ENCODE assay signal across 8 cellular contexts in the genomic region with DNA sequence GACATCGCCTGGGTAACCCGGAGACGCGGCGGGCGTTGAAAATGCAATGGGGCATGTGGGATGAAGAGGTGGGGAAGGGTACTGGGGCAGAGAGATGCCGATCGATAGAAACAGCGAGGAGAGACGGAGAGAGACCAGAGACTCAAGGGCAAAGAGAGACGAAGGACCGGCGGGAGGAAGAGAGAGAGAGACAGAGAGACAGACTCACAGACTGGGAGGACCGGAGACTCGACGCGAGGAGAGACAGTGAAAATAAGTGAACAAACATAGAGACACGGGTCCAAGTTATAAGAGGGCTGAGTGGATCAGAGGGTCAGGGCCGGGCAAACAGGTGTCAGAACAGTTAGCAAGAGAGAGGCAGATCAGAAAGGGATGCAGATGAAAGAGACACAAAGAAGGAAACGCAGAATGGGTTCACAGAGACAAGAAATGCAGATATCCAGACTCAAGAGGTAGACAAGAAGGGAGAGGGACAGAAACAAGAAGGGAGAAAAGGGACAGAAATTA. TPM values are rescaled to one million over a fixed set of nuclear protein-coding genes. Genes with fewer than 3 reads are reported as not detected.
DNase-seq lines count a peak whose midpoint lies in the region; ATAC-seq, FAIRE-seq and TF ChIP-seq lines count a peak whose summit lies in the region.

No MANE protein-coding gene starts in this region.

- no peaks in the 10 kb centered on the region for H3K9me3 Mint-ChIP-seq in activated CD4-positive, alpha-beta T cell treated with anti-CD3 and anti-CD28 coated beads for 36 hours (ENCODE audit: low read depth)
- no peaks in the 10 kb centered on the region for H3K9me3 Mint-ChIP-seq in activated naive CD8-positive, alpha-beta T cell treated with anti-CD3 and anti-CD28 coated beads, Interleukin-2, amount 50 U/mL, for 24 hours

- POLR2A ChIA-PET in activated CD4-positive, alpha-beta T cell treated with anti-CD3 and anti-CD28 coated beads for 36 hours (lab: Charles Lee): no interaction called here

- H3K27ac ChIP-seq in kidney (ENCODE audit: low read depth in 2 of 2, low read length in 2 of 2) (peak overlapping the region; percentile 99 to 100), substantia nigra (ENCODE audit: low read depth, low read length, poor library complexity, severe bottlenecking) (peak overlapping the region; percentile 100), aorta (ENCODE audit: low read depth in 1 of 2, low read length in 2 of 2) (peak overlapping the region in 1 of 2 donors; percentile 81)

- no peaks in the 10 kb centered on the region for H3K27me3 Mint-ChIP-seq in activated CD4-positive, alpha-beta T cell treated with anti-CD3 and anti-CD28 coated beads for 36 hours
- H3K27me3 Mint-ChIP-seq in activated naive CD8-positive, alpha-beta T cell treated with anti-CD3 and anti-CD28 coated beads, Interleukin-2, amount 50 U/mL, for 24 hours: peaks cover 4% of the 10 kb centered on the region

- DNase-seq in activated CD4-positive, alpha-beta T cell treated with anti-CD3 and anti-CD28 coated beads for 36 hours: no peak
- no peak for DNase-seq in activated CD4-positive, alpha-beta T cell treated with anti-CD3 and anti-CD28 coated beads for 1 hour
- no peak for DNase-seq in activated naive CD8-positive, alpha-beta T cell treated with anti-CD3 and anti-CD28 coated beads, Interleukin-2, amount 50 U/mL, for 24 hours
- DNase-seq in kidney (no peak), substantia nigra (lab: John Stamatoyannopoulos, UW) (no peak), globus pallidus (ENCODE audit: low spot score) (no peak), NCI-H2029 treated with DMSO at 0.1 percent for 48 hours (lab: John Stamatoyannopoulos, UW) (no peak), aorta (no peak)

- H3K27me3 ChIP-seq in aorta (ENCODE audit: control insufficient read depth in 1 of 2, insufficient read depth in 2 of 2, low read length in 1 of 2): no peaks in the 10 kb centered on the region

- H3K9ac ChIP-seq in kidney (ENCODE audit: low read length in 2 of 2): peak overlapping the region in 1 of 2 donors; percentile 64

- CTCF ChIA-PET in activated CD4-positive, alpha-beta T cell treated with anti-CD3 and anti-CD28 coated beads for 36 hours (lab: Charles Lee): no interaction called here

- ATAC-seq in activated CD4-positive, alpha-beta T cell treated with anti-CD3 and anti-CD28 coated beads for 36 hours: no peak
- no peak for ATAC-seq in activated naive CD8-positive, alpha-beta T cell treated with anti-CD3 and anti-CD28 coated beads, Interleukin-2, amount 50 U/mL, for 24 hours
- ATAC-seq in aorta (ENCODE audit: low FRiP score): no peak

- peaks cover 42% of the 10 kb centered on the region for H3K4me1 Mint-ChIP-seq in activated CD4-positive, alpha-beta T cell treated with anti-CD3 and anti-CD28 coated beads for 36 hours
- H3K4me1 Mint-ChIP-seq in activated naive CD8-positive, alpha-beta T cell treated with anti-CD3 and anti-CD28 coated beads, Interleukin-2, amount 50 U/mL, for 24 hours: peaks cover 46% of the 10 kb centered on the region

- 0 to 1% methylated on average over 20 of the region's 20 CpGs for WGBS in aorta, 2 donors

- H3K4me1 ChIP-seq in kidney (ENCODE audit: control insufficient read depth in 1 of 2, insufficient read depth in 1 of 2, low read depth in 1 of 2, low read length in 2 of 2) (peaks cover 11 to 13% of the 10 kb centered on the region in 2 donors), aorta (ENCODE audit: control insufficient read depth in 1 of 2, insufficient read depth in 2 of 2, low read length in 2 of 2) (no peaks in the 10 kb centered on the region)

- intact Hi-C loops in activated CD4-positive, alpha-beta T cell treated with anti-CD3 and anti-CD28 coated beads for 36 hours (cut with DNase I, micrococcal nuclease): loop anchor here (1.0 kb wide), 15 partner anchors 14 to 295 kb away; partner anchors contain the start of genes TRIM28 (in 2 of the 2), ZNF446 (in 2 of the 2), ERVK3-1 (in 1 of the 2) and RPS5 (in 1 of the 2)
- intact Hi-C loops in kidney (cut with DNase I) (no loop called here), aorta (cut with DNase I) (loop anchor here in 1 of 2 donors (2.0 kb wide), 1 partner anchor 15 kb away; the partner anchor contains the start of gene UBE2M)

- H3K4me3 ChIP-seq in kidney (ENCODE audit: low read length in 2 of 2) (peak overlapping the region; percentile 52 to 81), aorta (ENCODE audit: low read length in 2 of 2) (peak overlapping the region in 1 of 2 donors; percentile 28)

- no peak for FAIRE-seq in kidney (lab: Jason Lieb, UNC)

- H3K36me3 ChIP-seq in kidney (ENCODE audit: control insufficient read depth in 1 of 2, insufficient read depth in 2 of 2, low read length in 2 of 2): peaks cover under 1 to 3% of the 10 kb centered on the region in 2 donors
- no peaks in the 10 kb centered on the region for H3K36me3 ChIP-seq in aorta (ENCODE audit: control insufficient read depth in 1 of 2, insufficient read depth in 2 of 2, low read length in 1 of 2)

- peaks cover 18% of the 10 kb centered on the region for H3K36me3 Mint-ChIP-seq in activated CD4-positive, alpha-beta T cell treated with anti-CD3 and anti-CD28 coated beads for 36 hours (ENCODE audit: low read depth)
- peaks cover 14% of the 10 kb centered on the region for H3K36me3 Mint-ChIP-seq in activated naive CD8-positive, alpha-beta T cell treated with anti-CD3 and anti-CD28 coated beads, Interleukin-2, amount 50 U/mL, for 24 hours (ENCODE audit: low read depth)

- H3K9me3 ChIP-seq in kidney (ENCODE audit: control insufficient read depth in 1 of 2, low read length in 2 of 2): no peaks in the 10 kb centered on the region
- H3K9me3 ChIP-seq in aorta (ENCODE audit: control insufficient read depth, low read length): no peaks in the 10 kb centered on the region

- H3K27ac Mint-ChIP-seq in activated CD4-positive, alpha-beta T cell treated with anti-CD3 and anti-CD28 coated beads for 36 hours: peak overlapping the region; percentile 100
- H3K27ac Mint-ChIP-seq in activated naive CD8-positive, alpha-beta T cell treated with anti-CD3 and anti-CD28 coated beads, Interleukin-2, amount 50 U/mL, for 24 hours: peak overlapping the region; percentile 100

- no peak for TF ChIP-seq CTCF in kidney (IDR thresholded peaks at IDR 0.05; ENCODE audit: borderline replicate concordance, extremely low read depth, insufficient read depth)

- H3K4me3 Mint-ChIP-seq in activated CD4-positive, alpha-beta T cell treated with anti-CD3 and anti-CD28 coated beads for 36 hours: peak overlapping the region; percentile 95
- peak overlapping the region; percentile 95 for H3K4me3 Mint-ChIP-seq in activated naive CD8-positive, alpha-beta T cell treated with anti-CD3 and anti-CD28 coated beads, Interleukin-2, amount 50 U/mL, for 24 hours

RNA-seq across cellular contexts. Expression of gene MZF1, which starts 0.6 kb away (rescaled TPM):
- total RNA-seq in activated CD4-positive, alpha-beta T cell treated with anti-CD3 and anti-CD28 coated beads for 36 hours: 10 to 100 TPM; 14.3 to 15.0 TPM
- total RNA-seq in kidney (38.6 TPM), aorta (10 to 100 TPM; 17.7 to 31.9 TPM)
- polyA plus RNA-seq in kidney (ENCODE audit: insufficient read depth, low read depth, low replicate concordance) (12.9 TPM), aorta (10 to 100 TPM in 1 of 2 donors, 1 to 10 TPM in 1; 6.3 to 81.5 TPM)

RNA-seq across cellular contexts. Expression of gene UBE2M, which starts 15.3 kb away (rescaled TPM):
- total RNA-seq in activated CD4-positive, alpha-beta T cell treated with anti-CD3 and anti-CD28 coated beads for 36 hours: 100 to 1,000 TPM; 115 to 138 TPM
- total RNA-seq in kidney (60.4 TPM), aorta (10 to 100 TPM; 47.5 to 57.7 TPM)
- polyA plus RNA-seq in kidney (ENCODE audit: insufficient read depth, low read depth, low replicate concordance) (98.0 TPM), aorta (10 to 100 TPM; 47.1 to 51.2 TPM)

RNA-seq across cellular contexts. Expression of gene CHMP2A, which starts 18.8 kb away (rescaled TPM):
- 100 to 1,000 TPM; 101 to 107 TPM for total RNA-seq in activated CD4-positive, alpha-beta T cell treated with anti-CD3 and anti-CD28 coated beads for 36 hours
- total RNA-seq in kidney (142 TPM), aorta (10 to 100 TPM; 94.9 to 99.8 TPM)
- polyA plus RNA-seq in kidney (ENCODE audit: insufficient read depth, low read depth, low replicate concordance) (294 TPM), aorta (100 to 1,000 TPM; 186 to 208 TPM)

RNA-seq across cellular contexts. Expression of gene TRIM28, which starts 29.8 kb away (rescaled TPM):
- total RNA-seq in activated CD4-positive, alpha-beta T cell treated with anti-CD3 and anti-CD28 coated beads for 36 hours: 100 to 1,000 TPM; 481 to 758 TPM
- total RNA-seq in kidney: 229 TPM
- polyA plus RNA-seq in kidney (ENCODE audit: insufficient read depth, low read depth, low replicate concordance): 191 TPM
- total RNA-seq in aorta: 100 to 1,000 TPM; 167 to 179 TPM
- polyA plus RNA-seq in aorta: 100 to 1,000 TPM in 1 of 2 donors, 10 to 100 TPM in 1; 76.5 to 210 TPM

RNA-seq across cellular contexts. Expression of gene ZBTB45, which starts 54.1 kb away (rescaled TPM):
- 10 to 100 TPM; 10.1 to 11.1 TPM for total RNA-seq in activated CD4-positive, alpha-beta T cell treated with anti-CD3 and anti-CD28 coated beads for 36 hours
- total RNA-seq in kidney (16.9 TPM), aorta (10 to 100 TPM; 12.2 to 15.6 TPM)
- polyA plus RNA-seq in kidney (ENCODE audit: insufficient read depth, low read depth, low replicate concordance) (7.7 TPM), aorta (1 to 10 TPM; 3.0 to 8.1 TPM)
